In genomic region chr16:2009791-2010510, GRCh38 we compare ENCODE assay signal across 1 cellular context.
TF ChIP-seq lines count a peak whose summit lies in the region.

Gene ZNF598 (minus strand): TSS chr16:2009821.

TF ChIP-seq in HEK293, 187 proteins besides CTCF, POLR2A, EP300 and RAD21 (continued from another document and continues in another):
- peak; percentile 75; the same call in 1 of the 2 replicates for TF ChIP-seq KLF16 (tag by site-specific recombination; IDR thresholded peaks at IDR 0.05)
- no peak; the same call in 1 of the 2 replicates for TF ChIP-seq YY1 (tag by site-specific recombination; IDR thresholded peaks at IDR 0.05)
- no peak for TF ChIP-seq ZNF530 (tag by site-specific recombination; IDR thresholded peaks at IDR 0.05; ENCODE audit: low read depth)
- TF ChIP-seq ZNF707 (tag by site-specific recombination; IDR thresholded peaks at IDR 0.05), result no peak
- TF ChIP-seq ZNF571 (tag by site-specific recombination; IDR thresholded peaks at IDR 0.05), result no peak
- TF ChIP-seq ZNF521 (tag by site-specific recombination; IDR thresholded peaks at IDR 0.05), result no peak
- 0 out of 2 replicates have a peak, but pooled peaks have one; percentile 8 for TF ChIP-seq ZBTB6 (tag by site-specific recombination; IDR thresholded peaks at IDR 0.05)
- TF ChIP-seq SCRT1 (tag by site-specific recombination; IDR thresholded peaks at IDR 0.05; ENCODE audit: borderline replicate concordance), result no peak
- TF ChIP-seq ZNF555 (tag by site-specific recombination; conservative IDR thresholded peaks at IDR 0.05), result no peak
- TF ChIP-seq ZNF354C (tag by site-specific recombination; IDR thresholded peaks at IDR 0.05; ENCODE audit: borderline replicate concordance, low read depth), result no peak
- 0 out of 2 replicates have a peak, but pooled peaks have one; percentile 40 for TF ChIP-seq KLF7 (tag by site-specific recombination; IDR thresholded peaks at IDR 0.05; ENCODE audit: borderline replicate concordance)
- TF ChIP-seq SCRT2 (tag by site-specific recombination; IDR thresholded peaks at IDR 0.05), result no peak
- TF ChIP-seq ZNF37A (tag by site-specific recombination; IDR thresholded peaks at IDR 0.05), result no peak
- TF ChIP-seq ZNF513 (tag by site-specific recombination; IDR thresholded peaks at IDR 0.05), result peak; percentile 27; the same call in 1 of the 2 replicates
- TF ChIP-seq ZBTB26 (tag by site-specific recombination; optimal IDR thresholded peaks at IDR 0.05), result peak; percentile 85
- TF ChIP-seq TRIM28 (IDR thresholded peaks at IDR 0.05; ENCODE audit: borderline replicate concordance, low read length), result 0 out of 2 replicates have a peak, but pooled peaks have one; percentile 18
- TF ChIP-seq ZNF239 (tag by site-specific recombination; IDR thresholded peaks at IDR 0.05), result no peak
- no peak for TF ChIP-seq ZNF112 (tag by site-specific recombination; IDR thresholded peaks at IDR 0.05)
- no peak for TF ChIP-seq MEIS1 (CRISPR knock-in tag; IDR thresholded peaks at IDR 0.05; ENCODE audit: borderline replicate concordance)
- TF ChIP-seq ZNF223 (tag by site-specific recombination; IDR thresholded peaks at IDR 0.05), result no peak
- TF ChIP-seq ZIC2 (tag by site-specific recombination; IDR thresholded peaks at IDR 0.05), result no peak
- TF ChIP-seq ZNF664 (tag by site-specific recombination; IDR thresholded peaks at IDR 0.05), result no peak
- no peak for TF ChIP-seq ZNF777 (tag by site-specific recombination; IDR thresholded peaks at IDR 0.05; ENCODE audit: borderline replicate concordance)
- no peak for TF ChIP-seq SALL2 (tag by site-specific recombination; IDR thresholded peaks at IDR 0.05; ENCODE audit: borderline replicate concordance)
- no peak for TF ChIP-seq ZNF704 (tag by site-specific recombination; IDR thresholded peaks at IDR 0.05)
- no peak for TF ChIP-seq ZNF560 (tag by site-specific recombination; IDR thresholded peaks at IDR 0.05; ENCODE audit: borderline replicate concordance)
- no peak for TF ChIP-seq ATF2 (tag by site-specific recombination; IDR thresholded peaks at IDR 0.05; ENCODE audit: low read depth)
- no peak for TF ChIP-seq ZNF670 (tag by site-specific recombination; IDR thresholded peaks at IDR 0.05; ENCODE audit: low read depth)
- TF ChIP-seq ZNF138 (tag by site-specific recombination; IDR thresholded peaks at IDR 0.05; ENCODE audit: borderline replicate concordance), result no peak
- TF ChIP-seq ZNF776 (tag by site-specific recombination; IDR thresholded peaks at IDR 0.05; ENCODE audit: borderline replicate concordance), result no peak
- peak; percentile 76; the same call in 1 of the 2 replicates for TF ChIP-seq ZNF580 (tag by site-specific recombination; IDR thresholded peaks at IDR 0.05)
- TF ChIP-seq PBX3 (CRISPR knock-in tag; IDR thresholded peaks at IDR 0.05), result no peak
- no peak for TF ChIP-seq ZNF274 (IDR thresholded peaks at IDR 0.05; ENCODE audit: low read length)
- TF ChIP-seq ZNF274 (tag by site-specific recombination; IDR thresholded peaks at IDR 0.05; ENCODE audit: borderline replicate concordance), result no peak
- no peak for TF ChIP-seq ZNF26 (tag by site-specific recombination; IDR thresholded peaks at IDR 0.05)
- no peak for TF ChIP-seq ZNF768 (tag by site-specific recombination; IDR thresholded peaks at IDR 0.05)
- TF ChIP-seq ZXDB (tag by site-specific recombination; IDR thresholded peaks at IDR 0.05), result peak; percentile 66; the same call in 1 of the 2 replicates
- TF ChIP-seq ZSCAN4 (tag by site-specific recombination; IDR thresholded peaks at IDR 0.05), result no peak
- TF ChIP-seq ZNF416 (tag by site-specific recombination; IDR thresholded peaks at IDR 0.05), result no peak
- peak; percentile 46; the same call in 1 of the 2 replicates for TF ChIP-seq ZNF449 (tag by site-specific recombination; IDR thresholded peaks at IDR 0.05)
- TF ChIP-seq ZBTB21 (tag by site-specific recombination; IDR thresholded peaks at IDR 0.05), result no peak
- TF ChIP-seq ZNF610 (tag by site-specific recombination; IDR thresholded peaks at IDR 0.05; ENCODE audit: borderline replicate concordance), result peak; percentile 56; the same call in 1 of the 2 replicates
- TF ChIP-seq ZNF266 (tag by site-specific recombination; IDR thresholded peaks at IDR 0.05; ENCODE audit: low read depth), result no peak
- no peak for TF ChIP-seq ZNF621 (tag by site-specific recombination; IDR thresholded peaks at IDR 0.05)
- TF ChIP-seq ZEB2 (tag by site-specific recombination; IDR thresholded peaks at IDR 0.05), result peak; percentile 76
- TF ChIP-seq ELK4 (IDR thresholded peaks at IDR 0.05; ENCODE audit: borderline replicate concordance, low read depth, low read length), result no peak
- no peak for TF ChIP-seq ZNF148 (tag by site-specific recombination; IDR thresholded peaks at IDR 0.05; ENCODE audit: borderline replicate concordance)
- no peak for TF ChIP-seq ZNF837 (tag by site-specific recombination; IDR thresholded peaks at IDR 0.05)
- TF ChIP-seq ZNF561 (tag by site-specific recombination; IDR thresholded peaks at IDR 0.05; ENCODE audit: borderline replicate concordance), result no peak; the same call in 1 of the 2 replicates
- TF ChIP-seq ZFP3 (tag by site-specific recombination; IDR thresholded peaks at IDR 0.05; ENCODE audit: low read depth), result no peak
- TF ChIP-seq KLF10 (tag by site-specific recombination; IDR thresholded peaks at IDR 0.05), result peak; percentile 57; the same call in 1 of the 2 replicates
